9 cellular contexts compared by ENCODE assay signal in the genomic region with DNA sequence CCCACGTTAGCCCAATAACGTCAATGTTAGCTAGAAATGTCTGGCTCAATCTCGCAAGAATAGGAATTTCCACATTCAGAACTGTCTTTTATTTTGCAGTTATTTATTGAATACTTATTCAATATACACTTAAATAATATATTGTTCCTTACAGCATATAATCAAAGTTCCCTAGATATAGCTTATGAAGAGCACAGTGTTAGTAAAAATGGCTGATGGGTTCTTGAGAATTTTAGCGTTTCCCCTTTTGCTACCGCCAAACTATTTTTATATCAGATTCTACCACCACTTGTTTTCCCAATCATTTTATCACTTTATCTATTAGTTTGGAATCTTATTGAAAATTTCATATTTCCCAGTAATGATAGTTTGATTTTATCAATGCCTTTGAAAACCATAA.
"Had no signal": no experiment of that assay in that cellular context is flagged by ENCODE, and none has a peak within 500 bp of the region (broad histone marks: within the 10 kb centered on the region; RNA-seq: fewer than 3 reads in every experiment).

No MANE protein-coding gene starts in this region.

- H3K9me3 Mint-ChIP-seq: HFFc6, IgD-negative memory B cell had no signal

- H3K4me3 ChIP-seq: HAP-1 had no signal

- DNase-seq: H7, HFFc6, KBM-7 had no signal

- H3K27ac Mint-ChIP-seq: IgD-negative memory B cell had no signal

- H3K4me2 ChIP-seq: KMS-11 had no signal

- FAIRE-seq: HepG2 had no signal

- H3K9me3 ChIP-seq: HAP-1 had no signal

- H3K36me3 ChIP-seq: HAP-1 had no signal

- ATAC-seq: HCT116, HepG2 had no signal

- H3K27ac ChIP-seq: HL-60, KMS-11 had no signal

- H3K9ac ChIP-seq: KMS-11 had no signal

- H3K4me3 Mint-ChIP-seq: HFFc6, IgD-negative memory B cell had no signal

- H3K4me1 Mint-ChIP-seq: IgD-negative memory B cell had no signal
